ENCODE assay signal across 1 cellular context in the genomic region with DNA sequence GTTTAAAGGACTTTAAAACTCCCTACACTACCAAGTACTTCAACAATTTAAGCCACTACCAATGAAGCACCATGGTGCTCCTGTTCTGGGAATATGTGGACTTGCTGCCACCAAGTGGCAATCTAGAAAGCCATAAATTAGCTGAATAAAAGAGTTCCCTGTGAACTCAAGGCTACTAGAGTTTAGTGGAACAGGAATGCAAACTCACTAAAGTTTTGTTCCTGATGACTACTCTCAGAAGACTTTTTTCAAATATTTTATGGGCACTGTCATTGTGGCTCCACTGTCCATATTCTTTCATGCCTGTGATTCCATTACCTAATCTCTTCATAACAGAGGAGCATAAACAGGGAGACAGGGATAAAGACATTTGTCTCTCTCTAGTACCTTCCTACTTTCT.
TF ChIP-seq lines count a peak whose summit lies in the region.

No MANE protein-coding gene starts in this region.

TF ChIP-seq in HepG2, 621 proteins besides CTCF, POLR2A, EP300 and RAD21 (continued from another document):
- TF ChIP-seq, protein P1, sequence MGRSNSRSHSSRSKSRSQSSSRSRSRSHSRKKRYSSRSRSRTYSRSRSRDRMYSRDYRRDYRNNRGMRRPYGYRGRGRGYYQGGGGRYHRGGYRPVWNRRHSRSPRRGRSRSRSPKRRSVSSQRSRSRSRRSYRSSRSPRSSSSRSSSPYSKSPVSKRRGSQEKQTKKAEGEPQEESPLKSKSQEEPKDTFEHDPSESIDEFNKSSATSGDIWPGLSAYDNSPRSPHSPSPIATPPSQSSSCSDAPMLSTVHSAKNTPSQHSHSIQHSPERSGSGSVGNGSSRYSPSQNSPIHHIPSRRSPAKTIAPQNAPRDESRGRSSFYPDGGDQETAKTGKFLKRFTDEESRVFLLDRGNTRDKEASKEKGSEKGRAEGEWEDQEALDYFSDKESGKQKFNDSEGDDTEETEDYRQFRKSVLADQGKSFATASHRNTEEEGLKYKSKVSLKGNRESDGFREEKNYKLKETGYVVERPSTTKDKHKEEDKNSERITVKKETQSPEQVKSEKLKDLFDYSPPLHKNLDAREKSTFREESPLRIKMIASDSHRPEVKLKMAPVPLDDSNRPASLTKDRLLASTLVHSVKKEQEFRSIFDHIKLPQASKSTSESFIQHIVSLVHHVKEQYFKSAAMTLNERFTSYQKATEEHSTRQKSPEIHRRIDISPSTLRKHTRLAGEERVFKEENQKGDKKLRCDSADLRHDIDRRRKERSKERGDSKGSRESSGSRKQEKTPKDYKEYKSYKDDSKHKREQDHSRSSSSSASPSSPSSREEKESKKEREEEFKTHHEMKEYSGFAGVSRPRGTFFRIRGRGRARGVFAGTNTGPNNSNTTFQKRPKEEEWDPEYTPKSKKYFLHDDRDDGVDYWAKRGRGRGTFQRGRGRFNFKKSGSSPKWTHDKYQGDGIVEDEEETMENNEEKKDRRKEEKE (IDR thresholded peaks at IDR 0.05) = no peak
- TF ChIP-seq, protein P2, sequence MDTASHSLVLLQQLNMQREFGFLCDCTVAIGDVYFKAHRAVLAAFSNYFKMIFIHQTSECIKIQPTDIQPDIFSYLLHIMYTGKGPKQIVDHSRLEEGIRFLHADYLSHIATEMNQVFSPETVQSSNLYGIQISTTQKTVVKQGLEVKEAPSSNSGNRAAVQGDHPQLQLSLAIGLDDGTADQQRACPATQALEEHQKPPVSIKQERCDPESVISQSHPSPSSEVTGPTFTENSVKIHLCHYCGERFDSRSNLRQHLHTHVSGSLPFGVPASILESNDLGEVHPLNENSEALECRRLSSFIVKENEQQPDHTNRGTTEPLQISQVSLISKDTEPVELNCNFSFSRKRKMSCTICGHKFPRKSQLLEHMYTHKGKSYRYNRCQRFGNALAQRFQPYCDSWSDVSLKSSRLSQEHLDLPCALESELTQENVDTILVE (CRISPR knock-in tag; IDR thresholded peaks at IDR 0.05) = 0 out of 2 replicates have a peak, but pooled peaks have one; percentile 23
- TF ChIP-seq IRF2 (CRISPR knock-in tag; IDR thresholded peaks at IDR 0.05) = 0 out of 2 replicates have a peak, but pooled peaks have one; percentile 17
- TF ChIP-seq, protein P3, sequence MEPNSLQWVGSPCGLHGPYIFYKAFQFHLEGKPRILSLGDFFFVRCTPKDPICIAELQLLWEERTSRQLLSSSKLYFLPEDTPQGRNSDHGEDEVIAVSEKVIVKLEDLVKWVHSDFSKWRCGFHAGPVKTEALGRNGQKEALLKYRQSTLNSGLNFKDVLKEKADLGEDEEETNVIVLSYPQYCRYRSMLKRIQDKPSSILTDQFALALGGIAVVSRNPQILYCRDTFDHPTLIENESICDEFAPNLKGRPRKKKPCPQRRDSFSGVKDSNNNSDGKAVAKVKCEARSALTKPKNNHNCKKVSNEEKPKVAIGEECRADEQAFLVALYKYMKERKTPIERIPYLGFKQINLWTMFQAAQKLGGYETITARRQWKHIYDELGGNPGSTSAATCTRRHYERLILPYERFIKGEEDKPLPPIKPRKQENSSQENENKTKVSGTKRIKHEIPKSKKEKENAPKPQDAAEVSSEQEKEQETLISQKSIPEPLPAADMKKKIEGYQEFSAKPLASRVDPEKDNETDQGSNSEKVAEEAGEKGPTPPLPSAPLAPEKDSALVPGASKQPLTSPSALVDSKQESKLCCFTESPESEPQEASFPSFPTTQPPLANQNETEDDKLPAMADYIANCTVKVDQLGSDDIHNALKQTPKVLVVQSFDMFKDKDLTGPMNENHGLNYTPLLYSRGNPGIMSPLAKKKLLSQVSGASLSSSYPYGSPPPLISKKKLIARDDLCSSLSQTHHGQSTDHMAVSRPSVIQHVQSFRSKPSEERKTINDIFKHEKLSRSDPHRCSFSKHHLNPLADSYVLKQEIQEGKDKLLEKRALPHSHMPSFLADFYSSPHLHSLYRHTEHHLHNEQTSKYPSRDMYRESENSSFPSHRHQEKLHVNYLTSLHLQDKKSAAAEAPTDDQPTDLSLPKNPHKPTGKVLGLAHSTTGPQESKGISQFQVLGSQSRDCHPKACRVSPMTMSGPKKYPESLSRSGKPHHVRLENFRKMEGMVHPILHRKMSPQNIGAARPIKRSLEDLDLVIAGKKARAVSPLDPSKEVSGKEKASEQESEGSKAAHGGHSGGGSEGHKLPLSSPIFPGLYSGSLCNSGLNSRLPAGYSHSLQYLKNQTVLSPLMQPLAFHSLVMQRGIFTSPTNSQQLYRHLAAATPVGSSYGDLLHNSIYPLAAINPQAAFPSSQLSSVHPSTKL (CRISPR knock-in tag; IDR thresholded peaks at IDR 0.05) = peak; percentile 34; the same call in 1 of the 2 replicates
- TF ChIP-seq GATAD2A (CRISPR knock-in tag; IDR thresholded peaks at IDR 0.05) = peak; percentile 20; the same call in 1 of the 2 replicates
- no peak for TF ChIP-seq ZNF383 (CRISPR knock-in tag; IDR thresholded peaks at IDR 0.05; ENCODE audit: borderline replicate concordance)
- no peak for TF ChIP-seq SRSF4 (IDR thresholded peaks at IDR 0.05; ENCODE audit: low read depth, low read length, poor library complexity, severe bottlenecking)
- TF ChIP-seq PTBP1 (IDR thresholded peaks at IDR 0.05; ENCODE audit: low read depth, low read length, poor library complexity, severe bottlenecking) = no peak
- TF ChIP-seq SMC3 (IDR thresholded peaks at IDR 0.05; ENCODE audit: low read length) = peak; percentile 88
- 0 out of 2 replicates have a peak, but pooled peaks have one; percentile 65 for TF ChIP-seq DNMT3B (CRISPR knock-in tag; conservative IDR thresholded peaks at IDR 0.05)
- TF ChIP-seq MXD4 (CRISPR knock-in tag; IDR thresholded peaks at IDR 0.05) = 0 out of 2 replicates have a peak, but pooled peaks have one; percentile 36
- TF ChIP-seq JDP2 (CRISPR knock-in tag; IDR thresholded peaks at IDR 0.05; ENCODE audit: borderline replicate concordance) = no peak
- no peak for TF ChIP-seq FOXC1 (CRISPR knock-in tag; IDR thresholded peaks at IDR 0.05; ENCODE audit: borderline replicate concordance)
- peak; percentile 77 for TF ChIP-seq MIXL1 (CRISPR knock-in tag; IDR thresholded peaks at IDR 0.05)
- TF ChIP-seq, protein P4, sequence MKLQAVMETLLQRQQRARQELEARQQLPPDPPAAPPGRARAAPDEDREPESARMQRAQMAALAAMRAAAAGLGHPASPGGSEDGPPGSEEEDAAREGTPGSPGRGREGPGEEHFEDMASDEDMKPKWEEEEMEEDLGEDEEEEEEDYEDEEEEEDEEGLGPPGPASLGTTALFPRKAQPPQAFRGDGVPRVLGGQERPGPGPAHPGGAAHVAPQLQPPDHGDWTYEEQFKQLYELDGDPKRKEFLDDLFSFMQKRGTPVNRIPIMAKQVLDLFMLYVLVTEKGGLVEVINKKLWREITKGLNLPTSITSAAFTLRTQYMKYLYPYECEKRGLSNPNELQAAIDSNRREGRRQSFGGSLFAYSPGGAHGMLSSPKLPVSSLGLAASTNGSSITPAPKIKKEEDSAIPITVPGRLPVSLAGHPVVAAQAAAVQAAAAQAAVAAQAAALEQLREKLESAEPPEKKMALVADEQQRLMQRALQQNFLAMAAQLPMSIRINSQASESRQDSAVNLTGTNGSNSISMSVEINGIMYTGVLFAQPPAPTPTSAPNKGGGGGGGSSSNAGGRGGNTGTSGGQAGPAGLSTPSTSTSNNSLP (IDR thresholded peaks at IDR 0.05; ENCODE audit: low read depth, low read length) = peak; percentile 59; the same call in 1 of the 2 replicates
- TF ChIP-seq, protein P5, sequence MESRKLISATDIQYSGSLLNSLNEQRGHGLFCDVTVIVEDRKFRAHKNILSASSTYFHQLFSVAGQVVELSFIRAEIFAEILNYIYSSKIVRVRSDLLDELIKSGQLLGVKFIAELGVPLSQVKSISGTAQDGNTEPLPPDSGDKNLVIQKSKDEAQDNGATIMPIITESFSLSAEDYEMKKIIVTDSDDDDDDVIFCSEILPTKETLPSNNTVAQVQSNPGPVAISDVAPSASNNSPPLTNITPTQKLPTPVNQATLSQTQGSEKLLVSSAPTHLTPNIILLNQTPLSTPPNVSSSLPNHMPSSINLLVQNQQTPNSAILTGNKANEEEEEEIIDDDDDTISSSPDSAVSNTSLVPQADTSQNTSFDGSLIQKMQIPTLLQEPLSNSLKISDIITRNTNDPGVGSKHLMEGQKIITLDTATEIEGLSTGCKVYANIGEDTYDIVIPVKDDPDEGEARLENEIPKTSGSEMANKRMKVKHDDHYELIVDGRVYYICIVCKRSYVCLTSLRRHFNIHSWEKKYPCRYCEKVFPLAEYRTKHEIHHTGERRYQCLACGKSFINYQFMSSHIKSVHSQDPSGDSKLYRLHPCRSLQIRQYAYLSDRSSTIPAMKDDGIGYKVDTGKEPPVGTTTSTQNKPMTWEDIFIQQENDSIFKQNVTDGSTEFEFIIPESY (CRISPR knock-in tag; IDR thresholded peaks at IDR 0.05) = no peak
- TF ChIP-seq, protein P6, sequence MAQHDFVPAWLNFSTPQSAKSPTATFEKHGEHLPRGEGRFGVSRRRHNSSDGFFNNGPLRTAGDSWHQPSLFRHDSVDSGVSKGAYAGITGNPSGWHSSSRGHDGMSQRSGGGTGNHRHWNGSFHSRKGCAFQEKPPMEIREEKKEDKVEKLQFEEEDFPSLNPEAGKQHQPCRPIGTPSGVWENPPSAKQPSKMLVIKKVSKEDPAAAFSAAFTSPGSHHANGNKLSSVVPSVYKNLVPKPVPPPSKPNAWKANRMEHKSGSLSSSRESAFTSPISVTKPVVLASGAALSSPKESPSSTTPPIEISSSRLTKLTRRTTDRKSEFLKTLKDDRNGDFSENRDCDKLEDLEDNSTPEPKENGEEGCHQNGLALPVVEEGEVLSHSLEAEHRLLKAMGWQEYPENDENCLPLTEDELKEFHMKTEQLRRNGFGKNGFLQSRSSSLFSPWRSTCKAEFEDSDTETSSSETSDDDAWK (CRISPR knock-in tag; IDR thresholded peaks at IDR 0.05) = no peak
- peak; percentile 95 for TF ChIP-seq STAG1 (CRISPR knock-in tag; IDR thresholded peaks at IDR 0.05)
- TF ChIP-seq ZNF225 (CRISPR knock-in tag; IDR thresholded peaks at IDR 0.05) = no peak
- TF ChIP-seq REL (CRISPR knock-in tag; conservative IDR thresholded peaks at IDR 0.05) = no peak
- TF ChIP-seq ZSCAN12 (CRISPR knock-in tag; IDR thresholded peaks at IDR 0.05) = no peak
- TF ChIP-seq RXRB (CRISPR knock-in tag; IDR thresholded peaks at IDR 0.05; ENCODE audit: borderline replicate concordance) = peak; percentile 18; the same call in 1 of the 2 replicates
TF ChIP-seq in HepG2: peak in this region for 16.
